1 cellular context compared by ENCODE assay signal in genomic region chr10:77846718-77847311, GRCh38.
TF ChIP-seq lines count a peak whose summit lies in the region.

No MANE protein-coding gene starts in this region.

TF ChIP-seq in HEK293, 187 proteins besides CTCF, POLR2A, EP300 and RAD21 (continued from another document):
- TF ChIP-seq ZSCAN18 (tag by site-specific recombination; IDR thresholded peaks at IDR 0.05) = no peak
